ENCODE assay signal across 18 cellular contexts in the genomic region with DNA sequence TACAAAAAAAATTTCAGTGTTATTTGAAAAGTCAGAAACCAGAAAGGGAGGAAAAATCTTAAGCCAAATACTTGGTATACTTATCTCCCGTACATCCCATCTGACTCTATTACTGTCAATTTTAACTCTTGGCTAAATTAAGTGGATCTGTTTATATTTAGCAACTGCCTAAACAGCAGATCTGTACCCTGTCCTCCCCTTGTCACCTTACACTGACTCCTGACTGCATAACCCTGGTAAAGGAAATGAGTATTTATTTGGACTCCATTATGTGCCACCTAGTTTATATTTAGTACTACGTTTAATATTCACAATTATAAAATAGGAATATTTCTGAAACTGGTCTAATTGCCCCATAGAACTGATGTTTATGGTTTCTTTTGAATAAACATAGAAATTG.
"Had no signal": no experiment of that assay in that cellular context is flagged by ENCODE, and none has a peak within 500 bp of the region (broad histone marks: within the 10 kb centered on the region; RNA-seq: fewer than 3 reads in every experiment).

No MANE protein-coding gene starts in this region.

- H3K4me3 Mint-ChIP-seq: activated T-helper 17 cell treated with anti-CD3 and anti-CD28 coated beads, Interleukin-2, amount 50 U/mL, for 72 hours; mesothelial cell of epicardium; neural crest cell had no signal

- ATAC-seq: activated T-helper 17 cell treated with anti-CD3 and anti-CD28 coated beads, Interleukin-2, amount 50 U/mL, for 72 hours; lower lobe of right lung had no signal

- H3K4me3 ChIP-seq: colonic mucosa, esophagus muscularis mucosa, lower lobe of right lung, sigmoid colon, thyroid gland, uterus had no signal

- H3K4me1 ChIP-seq: colonic mucosa, sigmoid colon, uterus had no signal

- H3K27ac ChIP-seq: colonic mucosa, esophagus muscularis mucosa, lower lobe of right lung, sigmoid colon, uterus had no signal

- H3K4me1 Mint-ChIP-seq: neural crest cell had no signal

- H3K27me3 ChIP-seq: colonic mucosa, esophagus muscularis mucosa, sigmoid colon, thyroid gland, uterus had no signal

- H3K36me3 ChIP-seq: colonic mucosa, esophagus muscularis mucosa, lower lobe of right lung, sigmoid colon, thyroid gland, uterus had no signal

- H3K27ac Mint-ChIP-seq: activated T-helper 17 cell treated with anti-CD3 and anti-CD28 coated beads, Interleukin-2, amount 50 U/mL, for 72 hours; mesothelial cell of epicardium had no signal

- DNase-seq: activated CD4-positive, alpha-beta T cell treated with anti-CD3 and anti-CD28 coated beads for 1 hour; activated CD4-positive, alpha-beta T cell treated with anti-CD3 and anti-CD28 coated beads, Interleukin-2, amount 50 U/mL, for 48 hours; activated naive CD4-positive, alpha-beta T cell treated with Interleukin-2 at 50 U/mL for 16 hours; central memory CD4-positive, alpha-beta T cell; colonic mucosa; immature natural killer cell; lower lobe of right lung; sigmoid colon; stimulated activated CD4-positive, alpha-beta T cell treated with anti-CD3 and anti-CD28 coated beads, Interleukin-12 subunit alpha, Interleukin-12 subunit beta, amount 100 ng/mL, for 4 hours; stimulated activated CD4-positive, alpha-beta T cell treated with anti-CD3 and anti-CD28 coated beads, Interleukin-2, amount 100 ng/mL, for 24 hours; T-helper 1 cell; T1000; thyroid gland; uterus had no signal

- H3K27me3 Mint-ChIP-seq: activated T-helper 17 cell treated with anti-CD3 and anti-CD28 coated beads, Interleukin-2, amount 50 U/mL, for 72 hours had no signal

- H3K9me3 ChIP-seq: colonic mucosa, sigmoid colon, thyroid gland, uterus had no signal
